ENCODE assay signal across 11 cellular contexts in genomic region chr6:15250440-15251168, GRCh38. TPM values are rescaled to one million over a fixed set of nuclear protein-coding genes. Genes with fewer than 3 reads are reported as not detected.
DNase-seq lines count a peak whose midpoint lies in the region; ATAC-seq, FAIRE-seq and TF ChIP-seq lines count a peak whose summit lies in the region.
"Had no signal": no experiment of that assay in that cellular context is flagged by ENCODE, and none has a peak within 500 bp of the region (broad histone marks: within the 10 kb centered on the region; RNA-seq: fewer than 3 reads in every experiment).

No MANE protein-coding gene starts in this region.

- peaks cover 65% of the 10 kb centered on the region for H3K4me1 Mint-ChIP-seq in activated T-helper 1 cell treated with anti-CD3 and anti-CD28 coated beads, Interleukin-12 subunit alpha, Interleukin-12 subunit beta, Interleukin-2, Interleukin-4 antibody, amounts not matched to agents 30 ng/mL and 10 ng/mL and 1 ng/mL, durations not matched to agents 14 hours and 24 hours and 36 hours (ENCODE audit: low read depth)
- H3K4me1 Mint-ChIP-seq in immature natural killer cell = peaks cover 78 to 90% of the 10 kb centered on the region in 2 donors

- peak overlapping the region; percentile 94 for H3K27ac Mint-ChIP-seq in activated T-helper 1 cell treated with anti-CD3 and anti-CD28 coated beads, Interleukin-12 subunit alpha, Interleukin-12 subunit beta, Interleukin-2, Interleukin-4 antibody, amounts not matched to agents 30 ng/mL and 10 ng/mL and 1 ng/mL, durations not matched to agents 14 hours and 24 hours and 36 hours
- peak overlapping the region; percentile 95 to 100 (median 100) for H3K27ac Mint-ChIP-seq in immature natural killer cell

- H3K4me2 ChIP-seq in A549 = peak overlapping the region; percentile 76; the same call in 2 of the 3 replicates

- WGBS in A549 (ENCODE audit: missing lambda C conversion rate) = 95% methylated on average over 12 of the region's 12 CpGs

- CTCF ChIA-PET in A549 (lab: Yijun Ruan, JAX) = no interaction called here

- no peaks in the 10 kb centered on the region for H3K9me3 Mint-ChIP-seq in activated T-helper 1 cell treated with anti-CD3 and anti-CD28 coated beads, Interleukin-12 subunit alpha, Interleukin-12 subunit beta, Interleukin-2, Interleukin-4 antibody, amounts not matched to agents 30 ng/mL and 10 ng/mL and 1 ng/mL, durations not matched to agents 14 hours and 24 hours and 36 hours
- no peaks in the 10 kb centered on the region for H3K9me3 Mint-ChIP-seq in immature natural killer cell

- no peak for TF ChIP-seq EP300 in A549 (IDR thresholded peaks at IDR 0.05)

- FAIRE-seq in A549 (lab: Jason Lieb, UNC) = no peak
- no peak for FAIRE-seq in GM19239 (lab: Jason Lieb, UNC)
- no peak for FAIRE-seq in D721Med (lab: Jason Lieb, UNC)

- no peak overlapping the region for H3K4me3 ChIP-seq in A549

- H3K36me3 Mint-ChIP-seq in activated T-helper 1 cell treated with anti-CD3 and anti-CD28 coated beads, Interleukin-12 subunit alpha, Interleukin-12 subunit beta, Interleukin-2, Interleukin-4 antibody, amounts not matched to agents 30 ng/mL and 10 ng/mL and 1 ng/mL, durations not matched to agents 14 hours and 24 hours and 36 hours (ENCODE audit: low read depth) = peaks cover 45% of the 10 kb centered on the region
- H3K36me3 Mint-ChIP-seq in immature natural killer cell = no peaks in the 10 kb centered on the region

- in situ Hi-C loops in G401 (cut with HindIII; ENCODE audit: low sequenced_read_pairs) = no loop called here

- peaks cover 9% of the 10 kb centered on the region; the same call in 2 of the 3 replicates for H3K4me1 ChIP-seq in A549

- peak overlapping the region; percentile 88 for H3K4me3 Mint-ChIP-seq in activated T-helper 1 cell treated with anti-CD3 and anti-CD28 coated beads, Interleukin-12 subunit alpha, Interleukin-12 subunit beta, Interleukin-2, Interleukin-4 antibody, amounts not matched to agents 30 ng/mL and 10 ng/mL and 1 ng/mL, durations not matched to agents 14 hours and 24 hours and 36 hours
- peak overlapping the region in 4 of 5 donors; percentile 28 to 99 (median 66) for H3K4me3 Mint-ChIP-seq in immature natural killer cell

- no peak for TF ChIP-seq POLR2A in A549 (IDR thresholded peaks at IDR 0.05; ENCODE audit: low read length)

- ATAC-seq in A549 = no peak
- ATAC-seq: heart left ventricle had no signal

- H3K27me3 Mint-ChIP-seq in activated T-helper 1 cell treated with anti-CD3 and anti-CD28 coated beads, Interleukin-12 subunit alpha, Interleukin-12 subunit beta, Interleukin-2, Interleukin-4 antibody, amounts not matched to agents 30 ng/mL and 10 ng/mL and 1 ng/mL, durations not matched to agents 14 hours and 24 hours and 36 hours (ENCODE audit: insufficient read depth) = no peaks in the 10 kb centered on the region
- H3K27me3 Mint-ChIP-seq in immature natural killer cell (ENCODE audit: low read depth in 3 of 3) = peaks cover 16 to 33% (median 32%) of the 10 kb centered on the region in 3 donors

- TF ChIP-seq CTCF in A549 (IDR thresholded peaks at IDR 0.05) (no peak), D721Med (IDR thresholded peaks at IDR 0.05; ENCODE audit: insufficient read depth, missing control alignments) (no peak)

- no peaks in the 10 kb centered on the region for H3K9me3 ChIP-seq in A549
- H3K9me3 ChIP-seq: Caco-2, heart left ventricle had no signal

- intact Hi-C loops in activated T-helper 1 cell treated with anti-CD3 and anti-CD28 coated beads, Interleukin-12 subunit alpha, Interleukin-12 subunit beta, Interleukin-2, Interleukin-4 antibody, amounts not matched to agents 30 ng/mL and 10 ng/mL and 1 ng/mL, durations not matched to agents 14 hours and 24 hours and 36 hours (cut with micrococcal nuclease) = loop anchor here (5.0 kb wide), 1 partner anchor 1072 kb away; no protein-coding TSS in a partner anchor

- no peak overlapping the region for H3K27ac ChIP-seq in A549

- POLR2A ChIA-PET in A549 (lab: Yijun Ruan, JAX) = no interaction called here

- no peak for DNase-seq in A549 (ENCODE audit: low read depth in 1 of 2, low spot score in 1 of 2)
- DNase-seq in G401 (ENCODE audit: low spot score) = peak; percentile 54
- DNase-seq in activated T-helper 1 cell treated with anti-CD3 and anti-CD28 coated beads, Interleukin-12 subunit alpha, Interleukin-12 subunit beta, Interleukin-2, Interleukin-4 antibody, amounts not matched to agents 30 ng/mL and 10 ng/mL and 1 ng/mL, durations not matched to agents 14 hours and 24 hours and 36 hours (ENCODE audit: low spot score) = no peak
- DNase-seq in immature natural killer cell = no peak
- DNase-seq in GM19239 (ENCODE audit: insufficient read length, low spot score) = no peak
- DNase-seq in D721Med (ENCODE audit: insufficient read length, low spot score) = no peak
- DNase-seq in NCI-H2107 treated with DMSO at 0.1 percent for 48 hours (lab: John Stamatoyannopoulos, UW; ENCODE audit: unreplicated experiment) = no peak
- DNase-seq in amygdala (lab: John Stamatoyannopoulos, UW) = no peak
- DNase-seq: heart left ventricle, NCI-H187 treated with DMSO at 0.1 percent for 48 hours had no signal

- TF ChIP-seq RAD21 in A549 (conservative IDR thresholded peaks at IDR 0.05 in 1 of 2, IDR thresholded peaks at IDR 0.05 in 1 of 2) = no peak

TF ChIP-seq in A549, 52 proteins besides CTCF, POLR2A, EP300 and RAD21:
- TF ChIP-seq JUN (IDR thresholded peaks at IDR 0.05) (no peak), GATA3 (IDR thresholded peaks at IDR 0.05; ENCODE audit: borderline replicate concordance) (no peak), POLR2AphosphoS2 (conservative IDR thresholded peaks at IDR 0.05; ENCODE audit: low read length) (no peak), ATOH8 (CRISPR knock-in tag; IDR thresholded peaks at IDR 0.05; ENCODE audit: low read depth) (no peak)
- TF ChIP-seq, protein P1, sequence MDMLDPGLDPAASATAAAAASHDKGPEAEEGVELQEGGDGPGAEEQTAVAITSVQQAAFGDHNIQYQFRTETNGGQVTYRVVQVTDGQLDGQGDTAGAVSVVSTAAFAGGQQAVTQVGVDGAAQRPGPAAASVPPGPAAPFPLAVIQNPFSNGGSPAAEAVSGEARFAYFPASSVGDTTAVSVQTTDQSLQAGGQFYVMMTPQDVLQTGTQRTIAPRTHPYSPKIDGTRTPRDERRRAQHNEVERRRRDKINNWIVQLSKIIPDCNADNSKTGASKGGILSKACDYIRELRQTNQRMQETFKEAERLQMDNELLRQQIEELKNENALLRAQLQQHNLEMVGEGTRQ (IDR thresholded peaks at IDR 0.05) = no peak
TF ChIP-seq in A549: peak in this region for 0.

RNA-seq across cellular contexts. Expression of gene JARID2, which starts 4.7 kb away (rescaled TPM):
- polyA plus RNA-seq in A549 (2011; rRNA removed) = 8.3 and 10.0 TPM in 2 replicates
- 4.1 and 4.4 TPM in 2 replicates for polyA plus RNA-seq in A549 (2012; cell fraction: cytosol; rRNA removed)
- polyA plus RNA-seq in A549 (2012; cell fraction: nucleus; rRNA removed) = 5.8 and 6.1 TPM in 2 replicates
- 6.7 to 7.8 TPM (median 7.3 TPM) in 3 replicates for polyA plus RNA-seq in A549 (2017; fragmentation: RNase III; extraction: RNeasy Plus Mini Kit Qiagen cat#74134 plus additional on column Dnase treatment)
- 11.8 and 13.0 TPM in 2 replicates for polyA minus RNA-seq in A549 (2011; rRNA and poly(A)+ RNA removed)
- total RNA-seq in G401 (2014; rRNA removed; shearing (Covaris generic)) = 5.7 and 6.0 TPM in 2 replicates
- 60.5 and 62.5 TPM in 2 replicates for total RNA-seq in activated T-helper 1 cell treated with anti-CD3 and anti-CD28 coated beads, Interleukin-12 subunit alpha, Interleukin-12 subunit beta, Interleukin-2, Interleukin-4 antibody, amounts not matched to agents 30 ng/mL and 10 ng/mL and 1 ng/mL, durations not matched to agents 14 hours and 24 hours and 36 hours
- polyA plus RNA-seq in immature natural killer cell = 10 to 100 TPM in 1 of 3 donors, 1 to 10 TPM in 2; 4.3 to 26.1 (median 7.8) TPM
